Comparison of ENCODE assay signal across 15 cellular contexts in genomic region chr12:103879878-103880277, GRCh38. TPM values are rescaled to one million over a fixed set of nuclear protein-coding genes. Genes with fewer than 3 reads are reported as not detected.
DNase-seq lines count a peak whose midpoint lies in the region; ATAC-seq and TF ChIP-seq lines count a peak whose summit lies in the region.
"Had no signal": no experiment of that assay in that cellular context is flagged by ENCODE, and none has a peak within 500 bp of the region (broad histone marks: within the 10 kb centered on the region; RNA-seq: fewer than 3 reads in every experiment).

No MANE protein-coding gene starts in this region.

- CTCF ChIA-PET in activated CD8-positive, alpha-beta T cell treated with anti-CD3 and anti-CD28 coated beads, Interleukin-2, amount 10 ng/mL, durations not matched to agents 7 days and 5 days (lab: Charles Lee) = interaction anchor here (0.8 to 5.0 kb wide), 3 partner anchors 22 to 230 kb away, joined by 3 to 63 read pairs (median 3); no protein-coding TSS in a partner anchor
- CTCF ChIA-PET in activated CD8-positive, alpha-beta T cell treated with anti-CD3 and anti-CD28 coated beads for 36 hours (lab: Charles Lee) = interaction anchor here (0.7 to 5.4 kb wide), 7 partner anchors 9 to 253 kb away, joined by 3 to 37 read pairs (median 4); no protein-coding TSS in a partner anchor

- intact Hi-C loops in activated CD8-positive, alpha-beta T cell treated with anti-CD3 and anti-CD28 coated beads for 36 hours (cut with micrococcal nuclease) = loop anchor here (2.0 to 5.0 kb wide), 3 partner anchors 52 to 229 kb away; partner anchors contain the start of genes HSP90B1 and TDG
- intact Hi-C loops in testis (cut with DNase I; ENCODE audit: low total_unique reads) = no loop called here

- WGBS in testis, 2 donors = 31 to 48% methylated on average over 2 of the region's 2 CpGs

- no peak overlapping the region for H3K4me3 Mint-ChIP-seq in activated CD8-positive, alpha-beta T cell treated with anti-CD3 and anti-CD28 coated beads, Interleukin-2, amount 10 ng/mL, durations not matched to agents 7 days and 5 days
- H3K4me3 Mint-ChIP-seq in activated CD8-positive, alpha-beta T cell treated with anti-CD3 and anti-CD28 coated beads for 36 hours = no peak overlapping the region

- H3K36me3 Mint-ChIP-seq in activated CD8-positive, alpha-beta T cell treated with anti-CD3 and anti-CD28 coated beads, Interleukin-2, amount 10 ng/mL, durations not matched to agents 7 days and 5 days (ENCODE audit: low read depth) = no peaks in the 10 kb centered on the region
- H3K36me3 Mint-ChIP-seq in activated CD8-positive, alpha-beta T cell treated with anti-CD3 and anti-CD28 coated beads for 36 hours (ENCODE audit: low read depth) = no peaks in the 10 kb centered on the region
- H3K36me3 Mint-ChIP-seq: IgD-negative memory B cell had no signal

- DNase-seq in activated CD8-positive, alpha-beta T cell treated with anti-CD3 and anti-CD28 coated beads, Interleukin-2, amount 10 ng/mL, durations not matched to agents 7 days and 5 days = no peak
- no peak for DNase-seq in activated CD8-positive, alpha-beta T cell treated with anti-CD3 and anti-CD28 coated beads for 36 hours
- peak; percentile 72 for DNase-seq in NCI-H146 (lab: John Stamatoyannopoulos, UW)
- no peak for DNase-seq in epithelial cell of prostate (ENCODE audit: low read depth, low spot score)
- no peak for DNase-seq in testis
- DNase-seq in WERI-Rb-1 = no peak
- DNase-seq: C1 segment of cervical spinal cord, NCI-H2171, NCI-H446 had no signal

- no peak for TF ChIP-seq POLR2A in testis (IDR thresholded peaks at IDR 0.05)

- no peaks in the 10 kb centered on the region for H3K9me3 Mint-ChIP-seq in activated CD8-positive, alpha-beta T cell treated with anti-CD3 and anti-CD28 coated beads, Interleukin-2, amount 10 ng/mL, durations not matched to agents 7 days and 5 days (ENCODE audit: insufficient read depth)
- no peaks in the 10 kb centered on the region for H3K9me3 Mint-ChIP-seq in activated CD8-positive, alpha-beta T cell treated with anti-CD3 and anti-CD28 coated beads for 36 hours
- H3K9me3 Mint-ChIP-seq: IgD-negative memory B cell had no signal

- peak overlapping the region; percentile 28 for H3K27ac Mint-ChIP-seq in activated CD8-positive, alpha-beta T cell treated with anti-CD3 and anti-CD28 coated beads, Interleukin-2, amount 10 ng/mL, durations not matched to agents 7 days and 5 days
- H3K27ac Mint-ChIP-seq in activated CD8-positive, alpha-beta T cell treated with anti-CD3 and anti-CD28 coated beads for 36 hours = no peak overlapping the region

- peaks cover 40% of the 10 kb centered on the region for H3K4me1 Mint-ChIP-seq in activated CD8-positive, alpha-beta T cell treated with anti-CD3 and anti-CD28 coated beads, Interleukin-2, amount 10 ng/mL, durations not matched to agents 7 days and 5 days (ENCODE audit: low read depth)
- H3K4me1 Mint-ChIP-seq in activated CD8-positive, alpha-beta T cell treated with anti-CD3 and anti-CD28 coated beads for 36 hours (ENCODE audit: low read depth) = peaks cover 33% of the 10 kb centered on the region

- H3K36me3 ChIP-seq in testis (ENCODE audit: low read depth, missing control alignments) = no peaks in the 10 kb centered on the region
- H3K36me3 ChIP-seq in WERI-Rb-1 = no peaks in the 10 kb centered on the region
- H3K36me3 ChIP-seq: HAP-1 had no signal

- H3K27ac ChIP-seq in epithelial cell of prostate (peak overlapping the region; percentile 76), testis (no peak overlapping the region), WERI-Rb-1 (no peak overlapping the region)
- H3K27ac ChIP-seq: HL-60 had no signal

- H3K9me3 ChIP-seq in testis (no peaks in the 10 kb centered on the region), WERI-Rb-1 (ENCODE audit: severe bottlenecking) (no peaks in the 10 kb centered on the region)
- H3K9me3 ChIP-seq: HAP-1 had no signal

- no peak overlapping the region for H3K4me3 ChIP-seq in testis
- no peak overlapping the region for H3K4me3 ChIP-seq in WERI-Rb-1 (ENCODE audit: low read depth, low read length)
- H3K4me3 ChIP-seq: HAP-1 had no signal

- H3K4me1 ChIP-seq in testis = no peaks in the 10 kb centered on the region
- H3K4me1 ChIP-seq: HAP-1 had no signal

- H3K27me3 ChIP-seq in testis = no peaks in the 10 kb centered on the region
- H3K27me3 ChIP-seq in WERI-Rb-1 (ENCODE audit: insufficient read depth, low read depth, severe bottlenecking) = no peaks in the 10 kb centered on the region

- POLR2A ChIA-PET in activated CD8-positive, alpha-beta T cell treated with anti-CD3 and anti-CD28 coated beads, Interleukin-2, amount 10 ng/mL, durations not matched to agents 7 days and 5 days (lab: Charles Lee) = interaction anchor here (0.7 to 1.0 kb wide), 3 partner anchors 28 to 77 kb away, joined by 3 to 6 read pairs (median 3); a partner anchor contains a TSS
- POLR2A ChIA-PET in activated CD8-positive, alpha-beta T cell treated with anti-CD3 and anti-CD28 coated beads for 36 hours (lab: Charles Lee) = interaction anchor here (0.6 to 1.8 kb wide), 5 partner anchors 22 to 86 kb away, joined by 3 to 5 read pairs (median 3); partner anchors contain the start of gene TDG

- TF ChIP-seq CTCF in activated CD8-positive, alpha-beta T cell treated with anti-CD3 and anti-CD28 coated beads for 36 hours (IDR thresholded peaks at IDR 0.05) = no peak
- no peak for TF ChIP-seq CTCF in testis (IDR thresholded peaks at IDR 0.05)
- TF ChIP-seq CTCF in WERI-Rb-1 (IDR thresholded peaks at IDR 0.05; ENCODE audit: low read depth, low read length) = no peak

- no peak for ATAC-seq in activated CD8-positive, alpha-beta T cell treated with anti-CD3 and anti-CD28 coated beads, Interleukin-2, amount 10 ng/mL, durations not matched to agents 7 days and 5 days
- ATAC-seq in activated CD8-positive, alpha-beta T cell treated with anti-CD3 and anti-CD28 coated beads for 36 hours = no peak
- no peak for ATAC-seq in HG02852 (IDR thresholded peaks at IDR 0.05; ENCODE audit: unreplicated experiment)
- no peak for ATAC-seq in GM21619 (IDR thresholded peaks at IDR 0.05; ENCODE audit: unreplicated experiment)
- ATAC-seq: Right ventricle myocardium inferior had no signal

- H3K27me3 Mint-ChIP-seq in activated CD8-positive, alpha-beta T cell treated with anti-CD3 and anti-CD28 coated beads, Interleukin-2, amount 10 ng/mL, durations not matched to agents 7 days and 5 days (ENCODE audit: low read depth) = peaks cover 4% of the 10 kb centered on the region
- H3K27me3 Mint-ChIP-seq in activated CD8-positive, alpha-beta T cell treated with anti-CD3 and anti-CD28 coated beads for 36 hours = no peaks in the 10 kb centered on the region
- H3K27me3 Mint-ChIP-seq: IgD-negative memory B cell had no signal

RNA-seq across cellular contexts. Expression of gene NT5DC3, which starts 38.8 kb away (rescaled TPM):
- total RNA-seq in activated CD8-positive, alpha-beta T cell treated with anti-CD3 and anti-CD28 coated beads, Interleukin-2, amount 10 ng/mL, durations not matched to agents 7 days and 5 days = 1 to 10 TPM; 3.1 to 3.3 TPM
- total RNA-seq in activated CD8-positive, alpha-beta T cell treated with anti-CD3 and anti-CD28 coated beads for 36 hours = 1 to 10 TPM; 8.6 to 9.4 TPM
- total RNA-seq in testis = 10 to 100 TPM; 16.1 to 25.4 TPM
- polyA plus RNA-seq in testis (ENCODE audit: insufficient read depth, low read depth, low replicate concordance) = 5.7 TPM

RNA-seq across cellular contexts. Expression of gene HSP90B1, which starts 50.3 kb away (rescaled TPM):
- 100 to 1,000 TPM; 336 to 343 TPM for total RNA-seq in activated CD8-positive, alpha-beta T cell treated with anti-CD3 and anti-CD28 coated beads, Interleukin-2, amount 10 ng/mL, durations not matched to agents 7 days and 5 days
- total RNA-seq in activated CD8-positive, alpha-beta T cell treated with anti-CD3 and anti-CD28 coated beads for 36 hours = 100 to 1,000 TPM; 412 to 418 TPM
- total RNA-seq in testis = 100 to 1,000 TPM; 257 to 259 TPM
- 265 TPM for polyA plus RNA-seq in testis (ENCODE audit: insufficient read depth, low read depth, low replicate concordance)
